Comparison of ENCODE assay signal across 23 cellular contexts in genomic region chr1:36956570-36956969, GRCh38.
DNase-seq lines count a peak whose midpoint lies in the region; ATAC-seq and TF ChIP-seq lines count a peak whose summit lies in the region.
"Had no signal": no experiment of that assay in that cellular context is flagged by ENCODE, and none has a peak within 500 bp of the region (broad histone marks: within the 10 kb centered on the region; RNA-seq: fewer than 3 reads in every experiment).

No MANE protein-coding gene starts in this region.

- no peaks in the 10 kb centered on the region for H3K79me2 ChIP-seq in H9 (ENCODE audit: insufficient read depth, low read length)

- H3K27me3 Mint-ChIP-seq in H9 (ENCODE audit: low read depth) = no peaks in the 10 kb centered on the region
- H3K27me3 Mint-ChIP-seq: CD4-positive, CD25-positive, alpha-beta regulatory T cell had no signal

- H3K27me3 ChIP-seq in H7 (ENCODE audit: control insufficient read depth, insufficient read depth, low read length) (no peaks in the 10 kb centered on the region), neuronal stem cell (ENCODE audit: control insufficient read depth in 3 of 3, insufficient read depth in 3 of 3, low read depth in 1 of 3, low read length in 3 of 3) (no peaks in the 10 kb centered on the region), H9 (ENCODE audit: insufficient read depth, low read length) (no peaks in the 10 kb centered on the region)
- H3K27me3 ChIP-seq: Peyer's patch had no signal

- H3K56ac ChIP-seq in H9 (ENCODE audit: insufficient read length, low read depth, low read length) = no peak overlapping the region

- no peak overlapping the region for H3K4ac ChIP-seq in neuronal stem cell (ENCODE audit: low read length)
- H3K4ac ChIP-seq in H9 (ENCODE audit: low read depth, low read length) = no peak overlapping the region

- H2BK12ac ChIP-seq in neuronal stem cell (ENCODE audit: low read length) = no peak overlapping the region
- no peak overlapping the region for H2BK12ac ChIP-seq in H9 (ENCODE audit: insufficient read length, low read depth, low read length)

- H3K36me3 ChIP-seq in H7 (replicated peaks; ENCODE audit: control insufficient read depth, insufficient read depth, low read length) (no peaks in the 10 kb centered on the region), neuronal stem cell (replicated peaks in 1 of 2; ENCODE audit: control insufficient read depth in 2 of 2, insufficient read depth in 2 of 2, low read length in 2 of 2) (no peaks in the 10 kb centered on the region)
- H3K36me3 ChIP-seq: HAP-1, Peyer's patch had no signal

- no peaks in the 10 kb centered on the region for H3K23me2 ChIP-seq in H9 (ENCODE audit: insufficient read length, low read depth, low read length, poor library complexity, severe bottlenecking)

- no peak for ATAC-seq in GM19463 (IDR thresholded peaks at IDR 0.05; ENCODE audit: unreplicated experiment)

- H2BK5ac ChIP-seq in neuronal stem cell (ENCODE audit: low read length) = peak overlapping the region; percentile 60
- H2BK5ac ChIP-seq in H9 (ENCODE audit: insufficient read length, low read length) = no peak overlapping the region

- H2AFZ ChIP-seq in neuronal stem cell (ENCODE audit: low read length) = no peak overlapping the region
- no peak overlapping the region for H2AFZ ChIP-seq in H9 (ENCODE audit: low read length)
- H2AFZ ChIP-seq: GM23248 had no signal

- H3K9me3 Mint-ChIP-seq in H9 = no peaks in the 10 kb centered on the region

- H3K4me2 ChIP-seq in neuronal stem cell (ENCODE audit: insufficient read depth, low read length, poor library complexity, severe bottlenecking) = no peak overlapping the region
- no peak overlapping the region for H3K4me2 ChIP-seq in H9 (ENCODE audit: insufficient read depth, insufficient read length, low read length)
- H3K4me2 ChIP-seq: SK-N-SH had no signal

- H3K23ac ChIP-seq in neuronal stem cell (ENCODE audit: low read depth, low read length, poor library complexity) (no peak overlapping the region), H9 (ENCODE audit: insufficient read length, low read depth, low read length) (no peak overlapping the region)

- peak overlapping the region; percentile 64 for H2AK5ac ChIP-seq in neuronal stem cell (ENCODE audit: low read depth, low read length)
- H2AK5ac ChIP-seq in H9 (ENCODE audit: insufficient read length, low read length) = no peak overlapping the region

- peaks cover 2% of the 10 kb centered on the region for H3K79me1 ChIP-seq in neuronal stem cell (ENCODE audit: low read depth, low read length)
- no peaks in the 10 kb centered on the region for H3K79me1 ChIP-seq in H9 (ENCODE audit: insufficient read depth, low read depth, low read length, poor library complexity, severe bottlenecking)

- no peak overlapping the region for H2BK120ac ChIP-seq in neuronal stem cell (ENCODE audit: low read depth, low read length)
- no peak overlapping the region for H2BK120ac ChIP-seq in H9 (ENCODE audit: low read depth, low read length, poor library complexity, severe bottlenecking)

- no peak overlapping the region for H3K27ac ChIP-seq in neuronal stem cell (replicated peaks; ENCODE audit: low read length)
- no peak overlapping the region for H3K27ac ChIP-seq in H9 (ENCODE audit: insufficient read length, low read depth, low read length)
- H3K27ac ChIP-seq: GM23248, Peyer's patch had no signal

- H3K9me3 ChIP-seq in neuronal stem cell (replicated peaks in 1 of 2; ENCODE audit: control insufficient read depth in 2 of 2, insufficient read depth in 1 of 2, low read depth in 1 of 2, low read length in 2 of 2) (no peaks in the 10 kb centered on the region), H9 (ENCODE audit: control insufficient read depth, low read depth, low read length) (no peaks in the 10 kb centered on the region)
- H3K9me3 ChIP-seq: HAP-1, Peyer's patch, SK-N-SH had no signal

- H3T11ph ChIP-seq in H9 (ENCODE audit: low read length) = no peak overlapping the region

- H4K5ac ChIP-seq in H9 (ENCODE audit: insufficient read length, low read depth, low read length) = no peak overlapping the region

- H3K27ac Mint-ChIP-seq in H9 = no peak overlapping the region
- H3K27ac Mint-ChIP-seq: CD4-positive, CD25-positive, alpha-beta regulatory T cell had no signal

- no peak overlapping the region for H3K4me3 ChIP-seq in H7 (ENCODE audit: insufficient read depth, low read depth, low read length)
- no peak overlapping the region for H3K4me3 ChIP-seq in neuronal stem cell (ENCODE audit: low read length in 2 of 2)
- H3K4me3 ChIP-seq: GM23248, HAP-1, Peyer's patch had no signal

- no CpG with 5 or more reads among the region's 5 CpGs for whole genome bisulfite sequencing in neuronal stem cell (ENCODE audit: extremely low coverage in 2 of 2, insufficient read length in 2 of 2, insufficient replicate concordance in 1 of 2), 2 donors
- no CpG with 5 or more reads among the region's 5 CpGs for WGBS in H9 (ENCODE audit: extremely low coverage, insufficient read length, low lambda C conversion rate)

- H2BK15ac ChIP-seq in neuronal stem cell (ENCODE audit: low read length) (no peak overlapping the region), H9 (ENCODE audit: low read depth, low read length) (no peak overlapping the region)

- H3K4me3 Mint-ChIP-seq in H9 = no peak overlapping the region
- H3K4me3 Mint-ChIP-seq: CD4-positive, CD25-positive, alpha-beta regulatory T cell had no signal

- no peak overlapping the region for H2BK20ac ChIP-seq in H9 (ENCODE audit: low read depth, low read length, poor library complexity, severe bottlenecking)

- no peaks in the 10 kb centered on the region for H3K36me3 Mint-ChIP-seq in H9 (ENCODE audit: insufficient read depth in 1 of 3, low read depth in 3 of 3)
- H3K36me3 Mint-ChIP-seq: CD4-positive, CD25-positive, alpha-beta regulatory T cell had no signal

- no peak overlapping the region for H3K14ac ChIP-seq in neuronal stem cell (ENCODE audit: low read length)
- no peak overlapping the region for H3K14ac ChIP-seq in H9 (ENCODE audit: insufficient read depth, low read length)

- H4K20me1 ChIP-seq in H9 (ENCODE audit: control insufficient read depth, insufficient read depth, insufficient read length) = peaks cover 2% of the 10 kb centered on the region

- H3K4me1 ChIP-seq in neuronal stem cell (ENCODE audit: control insufficient read depth in 2 of 2, insufficient read depth in 1 of 2, low read depth in 1 of 2, low read length in 2 of 2) (peaks cover 0 to 5% of the 10 kb centered on the region in 2 donors), H9 (ENCODE audit: insufficient read depth, low read length) (no peaks in the 10 kb centered on the region)
- H3K4me1 ChIP-seq: HAP-1, Peyer's patch had no signal

- H3K9ac ChIP-seq in neuronal stem cell (ENCODE audit: low read depth, low read length, poor library complexity) (no peak overlapping the region), H9 (ENCODE audit: extremely low read depth, insufficient read length, low read length) (no peak overlapping the region)
- H3K9ac ChIP-seq: GM23248, SK-N-SH had no signal

- 0 out of 4 replicates have a peak, but pooled peaks cover 0 to 2% of the 10 kb centered on the region in 2 experiments for H3K4me1 Mint-ChIP-seq in H9
- H3K4me1 Mint-ChIP-seq: CD4-positive, CD25-positive, alpha-beta regulatory T cell had no signal

- DNase-seq in NCI-H2081 (lab: John Stamatoyannopoulos, UW) (peak; percentile 18 to 34), NCI-H2081 treated with DMSO at 0.1 percent for 48 hours (lab: John Stamatoyannopoulos, UW) (no peak), H7 (peak; percentile 28), NCI-H69 (lab: John Stamatoyannopoulos, UW) (peak; percentile 57), neuronal stem cell (ENCODE audit: low spot score) (no peak), AG08396 (ENCODE audit: low spot score) (no peak), H9 (no peak)
- DNase-seq: 8988T; ACHN; CD4-positive, CD25-positive, alpha-beta regulatory T cell; GM23248; KBM-7; MV-4-11; NCI-H1694 treated with DMSO at 0.1 percent for 48 hours; NCI-H446; NCI-H524 treated with DMSO at 0.1 percent for 48 hours; NCI-H82; OCI-M1; Peyer's patch; SK-N-SH; T-helper 2 cell had no signal

- TF ChIP-seq CTCF in H9 (conservative IDR thresholded peaks at IDR 0.05) = no peak

- H4K8ac ChIP-seq in neuronal stem cell (ENCODE audit: low read depth, low read length) (no peak overlapping the region), H9 (replicated peaks; ENCODE audit: insufficient read length, low read depth, low read length) (no peak overlapping the region)

- H4K91ac ChIP-seq in neuronal stem cell (ENCODE audit: low read depth, low read length, poor library complexity) (no peak overlapping the region), H9 (ENCODE audit: insufficient read length, low read depth, low read length) (no peak overlapping the region)

- H3K18ac ChIP-seq in neuronal stem cell (ENCODE audit: low read length) = no peak overlapping the region
- H3K18ac ChIP-seq in H9 (ENCODE audit: insufficient read length, low read depth, low read length) = no peak overlapping the region

Comparison
In these comparisons a context has a peak if more than half of its experiments do, and no peak if none do; other contexts are left out.
1. DNase-seq: peak in NCI-H2081 (2 of 2), H7 (single experiment) and NCI-H69 (single experiment); none in NCI-H2081 treated with DMSO at 0.1 percent for 48 hours (single experiment), neuronal stem cell (single experiment), AG08396 (single experiment) and H9 (single experiment).